13 cellular contexts compared by ENCODE assay signal in genomic region chr11:111745719-111746504, GRCh38. TPM values are rescaled to one million over a fixed set of nuclear protein-coding genes. Genes with fewer than 3 reads are reported as not detected.
DNase-seq lines count a peak whose midpoint lies in the region; ATAC-seq, FAIRE-seq and TF ChIP-seq lines count a peak whose summit lies in the region.
"Had no signal": no experiment of that assay in that cellular context is flagged by ENCODE, and none has a peak within 500 bp of the region (broad histone marks: within the 10 kb centered on the region; RNA-seq: fewer than 3 reads in every experiment).

No MANE protein-coding gene starts in this region.

- H3K27ac Mint-ChIP-seq in stimulated activated naive CD8-positive, alpha-beta T cell treated with anti-CD3 and anti-CD28 coated beads, Interleukin-15, amount 100 ng/mL, for 72 hours: no peak overlapping the region
- H3K27ac Mint-ChIP-seq in nephron progenitor cell: no peak overlapping the region
- H3K27ac Mint-ChIP-seq: activated CD4-positive, alpha-beta memory T cell treated with anti-CD3 and anti-CD28 coated beads for 36 hours had no signal

- H2BK15ac ChIP-seq in IMR-90 (ENCODE audit: low read depth, low read length) (peak overlapping the region; percentile 92; the same call in 1 of the 3 replicates), mesenchymal stem cell (ENCODE audit: low read depth, poor library complexity, severe bottlenecking) (no peak overlapping the region)

- peak overlapping the region; percentile 78 for H2BK120ac ChIP-seq in IMR-90 (ENCODE audit: low read depth, low read length)
- H2BK120ac ChIP-seq in mesenchymal stem cell (ENCODE audit: low read depth, low read length): no peak overlapping the region

- TF ChIP-seq POLR2A in A549 (IDR thresholded peaks at IDR 0.05; ENCODE audit: low read length): no peak
- TF ChIP-seq POLR2A in IMR-90 (IDR thresholded peaks at IDR 0.05; ENCODE audit: low read depth, low read length): no peak

- TF ChIP-seq CTCF in A549 (IDR thresholded peaks at IDR 0.05) (no peak), IMR-90 (conservative IDR thresholded peaks at IDR 0.05; ENCODE audit: low read depth, low read length) (no peak), cardiac fibroblast (IDR thresholded peaks at IDR 0.05; ENCODE audit: low read depth, low read length) (no peak), nephron progenitor cell (IDR thresholded peaks at IDR 0.05) (no peak), RWPE1 (conservative IDR thresholded peaks at IDR 0.05; ENCODE audit: low read depth) (no peak)

- H3K36me3 Mint-ChIP-seq in nephron progenitor cell (ENCODE audit: low read depth): peaks cover 70% of the 10 kb centered on the region

- H3K56ac ChIP-seq in IMR-90 (ENCODE audit: extremely low read depth, insufficient read depth, low read length): no peak overlapping the region; the same call in 1 of the 2 replicates

- TF ChIP-seq EP300 in A549 (IDR thresholded peaks at IDR 0.05): no peak

- no peak for ATAC-seq in A549
- peak; percentile 75 for ATAC-seq in IMR-90 (ENCODE audit: low read depth)
- ATAC-seq in stimulated activated naive CD8-positive, alpha-beta T cell treated with anti-CD3 and anti-CD28 coated beads, Interleukin-15, amount 100 ng/mL, for 72 hours: no peak
- ATAC-seq: GM12878 had no signal

- dilution Hi-C loops in IMR-90 (cut with HindIII; ENCODE audit: low sequenced_read_pairs, unreplicated experiment): no loop called here

- no peaks in the 10 kb centered on the region for H3K9me3 ChIP-seq in A549
- H3K9me3 ChIP-seq in IMR-90 (ENCODE audit: control insufficient read depth, insufficient read depth, low read length): no peaks in the 10 kb centered on the region
- H3K9me3 ChIP-seq in mesenchymal stem cell (ENCODE audit: control insufficient read depth, low read length): no peaks in the 10 kb centered on the region
- H3K9me3 ChIP-seq: suprapubic skin had no signal

- H3K23ac ChIP-seq in IMR-90 (ENCODE audit: low read depth, low read length) (peak overlapping the region; percentile 63; the same call in 1 of the 2 replicates), mesenchymal stem cell (ENCODE audit: low read length in 2 of 2) (no peak overlapping the region)

- H2BK12ac ChIP-seq in mesenchymal stem cell (ENCODE audit: low read length in 2 of 2): peak overlapping the region in 1 of 2 experiments; percentile 38

- H4K5ac ChIP-seq in IMR-90 (ENCODE audit: low read depth, low read length): peak overlapping the region; percentile 21; the same call in 1 of the 2 replicates

- peak overlapping the region; percentile 96 for H2BK5ac ChIP-seq in IMR-90 (ENCODE audit: low read depth, low read length, poor library complexity, severe bottlenecking)
- H2BK5ac ChIP-seq in mesenchymal stem cell (ENCODE audit: low read depth, low read length, poor library complexity, severe bottlenecking): no peak overlapping the region

- peak overlapping the region; percentile 8; the same call in 1 of the 3 replicates for H3K4me2 ChIP-seq in A549
- H3K4me2 ChIP-seq in IMR-90 (ENCODE audit: low read depth, low read length): peak overlapping the region; percentile 35; the same call in 1 of the 2 replicates
- no peak overlapping the region for H3K4me2 ChIP-seq in mesenchymal stem cell (ENCODE audit: low read length, poor library complexity, severe bottlenecking)

- no peak overlapping the region for H3K4me3 ChIP-seq in A549
- H3K4me3 ChIP-seq in IMR-90 (ENCODE audit: insufficient read depth, low read depth, low read length): no peak overlapping the region
- H3K4me3 ChIP-seq in cardiac fibroblast (replicated peaks in 1 of 2; ENCODE audit: low read depth in 2 of 2, low read length in 2 of 2): no peak overlapping the region
- H3K4me3 ChIP-seq in mesenchymal stem cell (ENCODE audit: insufficient read depth in 1 of 2, low read depth in 1 of 2, low read length in 2 of 2): peak overlapping the region in 1 of 2 experiments; percentile 46
- H3K4me3 ChIP-seq: GM12878, suprapubic skin had no signal

- no peaks in the 10 kb centered on the region for H4K20me1 ChIP-seq in IMR-90 (ENCODE audit: insufficient read depth, low read length)

- H3K9me3 Mint-ChIP-seq in stimulated activated naive CD8-positive, alpha-beta T cell treated with anti-CD3 and anti-CD28 coated beads, Interleukin-15, amount 100 ng/mL, for 72 hours: no peaks in the 10 kb centered on the region
- no peaks in the 10 kb centered on the region for H3K9me3 Mint-ChIP-seq in nephron progenitor cell

- no peak for FAIRE-seq in A549 (lab: Jason Lieb, UNC)
- FAIRE-seq: GM12878, RCC 7860 had no signal

- H3K4me1 Mint-ChIP-seq in stimulated activated naive CD8-positive, alpha-beta T cell treated with anti-CD3 and anti-CD28 coated beads, Interleukin-15, amount 100 ng/mL, for 72 hours: no peaks in the 10 kb centered on the region
- H3K4me1 Mint-ChIP-seq in nephron progenitor cell: no peaks in the 10 kb centered on the region

- H2AFZ ChIP-seq in IMR-90 (replicated peaks; ENCODE audit: low read length, poor library complexity) (no peak overlapping the region), mesenchymal stem cell (ENCODE audit: low read depth, low read length) (no peak overlapping the region)

- H3K4ac ChIP-seq in IMR-90 (ENCODE audit: low read depth, low read length) (peak overlapping the region; percentile 80; the same call in 1 of the 2 replicates), mesenchymal stem cell (ENCODE audit: low read depth in 1 of 2, low read length in 2 of 2) (no peak overlapping the region)

- in situ Hi-C loops in IMR-90 (cut with MboI; ENCODE audit: low sequenced_read_pairs): no loop called here

- no peak overlapping the region; the same call in 1 of the 2 replicates for H3K9ac ChIP-seq in IMR-90 (ENCODE audit: low read depth, low read length)
- peak overlapping the region; percentile 87 for H3K9ac ChIP-seq in mesenchymal stem cell (ENCODE audit: low read length)

- H2BK20ac ChIP-seq in IMR-90 (ENCODE audit: low read depth, low read length): peak overlapping the region; percentile 83

- H4K91ac ChIP-seq in IMR-90 (ENCODE audit: insufficient read depth, low read depth, low read length): peak overlapping the region; percentile 70
- H4K91ac ChIP-seq in mesenchymal stem cell (ENCODE audit: low read length): no peak overlapping the region

- H3K27me3 Mint-ChIP-seq in stimulated activated naive CD8-positive, alpha-beta T cell treated with anti-CD3 and anti-CD28 coated beads, Interleukin-15, amount 100 ng/mL, for 72 hours: no peaks in the 10 kb centered on the region
- no peaks in the 10 kb centered on the region for H3K27me3 Mint-ChIP-seq in nephron progenitor cell (ENCODE audit: low read depth, poor library complexity)
- H3K27me3 Mint-ChIP-seq: activated CD4-positive, alpha-beta memory T cell treated with anti-CD3 and anti-CD28 coated beads for 36 hours had no signal

- H2AK9ac ChIP-seq in IMR-90 (replicated peaks; ENCODE audit: low read depth, low read length, poor library complexity): no peak overlapping the region

- H3K18ac ChIP-seq in IMR-90 (ENCODE audit: low read depth, low read length) (peak overlapping the region; percentile 6; the same call in 1 of the 2 replicates), mesenchymal stem cell (ENCODE audit: low read depth in 1 of 2, low read length in 2 of 2) (no peak overlapping the region)

- peaks cover 16% of the 10 kb centered on the region for H3K9me1 ChIP-seq in IMR-90 (ENCODE audit: insufficient read depth, low read length)

- CTCF ChIA-PET in A549 (lab: Yijun Ruan, JAX): interaction anchor here (1.0 kb wide), 1 partner anchor 12 kb away, joined by 3 read pairs; no protein-coding TSS in a partner anchor
- CTCF ChIA-PET in IMR-90 (lab: Yijun Ruan, JAX): no interaction called here
- CTCF ChIA-PET in RWPE1 (lab: Yijun Ruan, JAX): interaction anchor here (0.7 kb wide), 1 partner anchor 21 kb away, joined by 3 read pairs; no protein-coding TSS in a partner anchor

- H2AK5ac ChIP-seq in IMR-90 (ENCODE audit: low read depth, low read length): peak overlapping the region; percentile 80; the same call in 1 of the 2 replicates
- no peak overlapping the region for H2AK5ac ChIP-seq in mesenchymal stem cell (ENCODE audit: low read length, severe bottlenecking)

- H3K27me3 ChIP-seq in IMR-90 (ENCODE audit: control insufficient read depth, insufficient read depth, low read length) (no peaks in the 10 kb centered on the region), mesenchymal stem cell (ENCODE audit: control insufficient read depth in 1 of 2, insufficient read depth in 1 of 2, low read length in 2 of 2) (no peaks in the 10 kb centered on the region)
- H3K27me3 ChIP-seq: suprapubic skin had no signal

- H3K27ac ChIP-seq in A549: no peak overlapping the region
- peak overlapping the region; percentile 86; the same call in 1 of the 2 replicates for H3K27ac ChIP-seq in IMR-90 (ENCODE audit: insufficient read depth, low read length)
- H3K27ac ChIP-seq in mesenchymal stem cell (ENCODE audit: low read length, poor library complexity, severe bottlenecking): peak overlapping the region; percentile 80
- H3K27ac ChIP-seq in RWPE1: no peak overlapping the region
- H3K27ac ChIP-seq: suprapubic skin had no signal

- WGBS in A549 (ENCODE audit: missing lambda C conversion rate): 90% methylated on average over 6 of the region's 6 CpGs
- WGBS in IMR-90 (ENCODE audit: extremely low coverage in 2 of 2, insufficient read length in 1 of 2), 2 experiments: no CpG with 5 or more reads among the region's 6 CpGs
- WGBS in mesenchymal stem cell: 89% methylated on average over 6 of the region's 6 CpGs

- no peak overlapping the region for H3K4me3 Mint-ChIP-seq in stimulated activated naive CD8-positive, alpha-beta T cell treated with anti-CD3 and anti-CD28 coated beads, Interleukin-15, amount 100 ng/mL, for 72 hours
- no peak overlapping the region for H3K4me3 Mint-ChIP-seq in nephron progenitor cell
- H3K4me3 Mint-ChIP-seq: activated CD4-positive, alpha-beta memory T cell treated with anti-CD3 and anti-CD28 coated beads for 36 hours had no signal

- H3K36me3 ChIP-seq in IMR-90 (ENCODE audit: control insufficient read depth, insufficient read depth, low read length) (peaks cover 36% of the 10 kb centered on the region), mesenchymal stem cell (ENCODE audit: control insufficient read depth in 1 of 2, insufficient read depth in 2 of 2, low read depth in 1 of 2, low read length in 2 of 2) (peaks cover 14 to 86% of the 10 kb centered on the region in 2 experiments)

- BruUV-seq in IMR-90 (replicated peaks; lab: Mats Ljungman, UMichigan): no TSS peak

- DNase-seq in A549 (ENCODE audit: low read depth in 1 of 2, low spot score in 1 of 2) (no peak), IMR-90 (peak; percentile 75), cardiac fibroblast (ENCODE audit: low read depth in 2 of 2) (peak; percentile 61 to 68), mesenchymal stem cell (peak; percentile 78), nephron progenitor cell (no peak), RWPE1 (ENCODE audit: low spot score) (no peak), NOMO-1 treated with DMSO at 0.1 percent for 48 hours (lab: John Stamatoyannopoulos, UW; ENCODE audit: unreplicated experiment) (no peak)
- DNase-seq in stimulated activated naive CD8-positive, alpha-beta T cell treated with anti-CD3 and anti-CD28 coated beads, Interleukin-15, amount 100 ng/mL, for 72 hours: no peak
- DNase-seq: activated CD4-positive, alpha-beta memory T cell treated with anti-CD3 and anti-CD28 coated beads for 36 hours; activated effector memory CD4-positive, alpha-beta T cell treated with Interleukin-2 at 50 U/mL for 16 hours had no signal

- intact Hi-C loops in IMR-90 (cut with micrococcal nuclease): no loop called here

- POLR2A ChIA-PET in A549 (lab: Yijun Ruan, JAX): no interaction called here
- POLR2A ChIA-PET in IMR-90 (lab: Charles Lee; ENCODE audit: unreplicated experiment): interaction anchor here (1.0 kb wide), 1 partner anchor 9 kb away, joined by 3 read pairs; no protein-coding TSS in a partner anchor
- POLR2A ChIA-PET in RWPE1 (lab: Yijun Ruan, JAX; ENCODE audit: low non-redundant PET): no interaction called here

- H3K14ac ChIP-seq in IMR-90 (replicated peaks; ENCODE audit: low read depth, low read length): peak overlapping the region; percentile 68; the same call in 1 of the 2 replicates
- H3K14ac ChIP-seq in mesenchymal stem cell (ENCODE audit: low read length in 2 of 2): no peak overlapping the region

- peaks cover 9% of the 10 kb centered on the region; the same call in 1 of the 3 replicates for H3K4me1 ChIP-seq in A549
- peaks cover 8% of the 10 kb centered on the region for H3K4me1 ChIP-seq in IMR-90 (ENCODE audit: control insufficient read depth, insufficient read depth, low read length)
- peaks cover 3% of the 10 kb centered on the region for H3K4me1 ChIP-seq in mesenchymal stem cell (ENCODE audit: control insufficient read depth, insufficient read depth, low read depth, low read length)
- H3K4me1 ChIP-seq: suprapubic skin had no signal

- no peak for TF ChIP-seq RAD21 in A549 (conservative IDR thresholded peaks at IDR 0.05 in 1 of 2, IDR thresholded peaks at IDR 0.05 in 1 of 2)
- no peak for TF ChIP-seq RAD21 in IMR-90 (IDR thresholded peaks at IDR 0.05; ENCODE audit: low read length)

- peak overlapping the region in 1 of 2 experiments; percentile 74; a peak in 2 of 4 replicates for H4K8ac ChIP-seq in IMR-90 (ENCODE audit: low read depth in 2 of 2, low read length in 2 of 2)
- H4K8ac ChIP-seq in mesenchymal stem cell (ENCODE audit: low read length): no peak overlapping the region

- H3K79me1 ChIP-seq in IMR-90 (ENCODE audit: low read depth in 1 of 2, low read length in 2 of 2): peaks cover 34 to 43% of the 10 kb centered on the region in 2 experiments
- H3K79me1 ChIP-seq in mesenchymal stem cell (replicated peaks; ENCODE audit: low read length, poor library complexity, severe bottlenecking): peaks cover 19% of the 10 kb centered on the region

RNA-seq across cellular contexts. Expression of gene PPP2R1B, which starts 20.3 kb away (rescaled TPM):
- polyA plus RNA-seq in A549 (2011; rRNA removed) (24.7 and 26.3 TPM in 2 replicates), A549 (2017; fragmentation: RNase III; extraction: RNeasy Plus Mini Kit Qiagen cat#74134 plus additional on column Dnase treatment) (16.9 to 18.6 TPM (median 17.9 TPM) in 3 replicates), IMR-90 (2012; rRNA removed) (22.4 and 23.0 TPM in 2 replicates)
- polyA plus RNA-seq in A549 (2012; cell fraction: cytosol; rRNA removed): 10.4 and 10.6 TPM in 2 replicates
- 7.3 and 11.7 TPM in 2 replicates for polyA plus RNA-seq in A549 (2012; cell fraction: nucleus; rRNA removed)
- polyA minus RNA-seq in A549 (2011; rRNA and poly(A)+ RNA removed): 28.0 and 31.2 TPM in 2 replicates
- 52.8 and 62.9 TPM in 2 replicates for total RNA-seq in IMR-90 (2012; rRNA removed)
- polyA plus RNA-seq in IMR-90 (2012; cell fraction: cytosol; rRNA removed): 7.2 and 16.0 TPM in 2 replicates
- 4.4 and 27.4 TPM in 2 replicates for polyA plus RNA-seq in IMR-90 (2012; cell fraction: nucleus; rRNA removed; ENCODE audit: low replicate concordance)
- 14.9 TPM for polyA plus RNA-seq in mesenchymal stem cell (2013, experiment 1 of 2)
- polyA plus RNA-seq in mesenchymal stem cell (2013, experiment 2 of 2): 14.7 TPM

Comparison
In these comparisons a context has a peak if more than half of its experiments do, and no peak if none do; other contexts are left out.
1. DNase-seq: peak in IMR-90 (single experiment), cardiac fibroblast (2 of 2) and mesenchymal stem cell (single experiment); none in A549 (0 of 2), stimulated activated naive CD8-positive, alpha-beta T cell treated with anti-CD3 and anti-CD28 coated beads, Interleukin-15, amount 100 ng/mL, for 72 hours (0 of 2), nephron progenitor cell (single experiment), RWPE1 (single experiment) and NOMO-1 treated with DMSO at 0.1 percent for 48 hours (single experiment).
2. H3K27ac ChIP-seq: peak in IMR-90 (single experiment) and mesenchymal stem cell (single experiment); none in A549 (0 of 2) and RWPE1 (single experiment).